ENCODE assay signal across 13 cellular contexts in genomic region chr2:233147136-233147828, GRCh38.
DNase-seq lines count a peak whose midpoint lies in the region; ATAC-seq and TF ChIP-seq lines count a peak whose summit lies in the region.
"Had no signal": no experiment of that assay in that cellular context is flagged by ENCODE, and none has a peak within 500 bp of the region (broad histone marks: within the 10 kb centered on the region; RNA-seq: fewer than 3 reads in every experiment).

No MANE protein-coding gene starts in this region.

- no peak overlapping the region for H2BK5ac ChIP-seq in trophoblast cell (ENCODE audit: low read depth, low read length, poor library complexity)

- no peak overlapping the region for H2BK12ac ChIP-seq in trophoblast cell (ENCODE audit: low read length)

- H3K4me2 ChIP-seq in BLaER1 (peak overlapping the region; percentile 36), trophoblast cell (ENCODE audit: low read length) (no peak overlapping the region)

- no peak for TF ChIP-seq CTCF in CD8-positive, alpha-beta T cell (IDR thresholded peaks at IDR 0.05)
- no peak for TF ChIP-seq CTCF in endothelial cell (IDR thresholded peaks at IDR 0.05; ENCODE audit: unreplicated experiment)
- TF ChIP-seq CTCF in Peyer's patch (IDR thresholded peaks at IDR 0.05): no peak

- peaks cover 100% of the 10 kb centered on the region for H3K36me3 ChIP-seq in BLaER1
- peaks cover 72% of the 10 kb centered on the region for H3K36me3 ChIP-seq in CD8-positive, alpha-beta T cell (ENCODE audit: insufficient read depth, low read length)
- peaks cover 0 to 2% of the 10 kb centered on the region in 2 experiments for H3K36me3 ChIP-seq in trophoblast cell (ENCODE audit: control insufficient read depth in 1 of 2, insufficient read depth in 2 of 2, low read length in 2 of 2)
- H3K36me3 ChIP-seq in Peyer's patch: peaks cover 0 to 43% (median 0%) of the 10 kb centered on the region in 3 donors
- H3K36me3 ChIP-seq: BE2C had no signal

- CTCF ChIA-PET in CD8-positive, alpha-beta T cell (lab: Charles Lee): no interaction called here

- DNase-seq in CD8-positive, alpha-beta T cell: no peak
- DNase-seq in endothelial cell (ENCODE audit: low spot score) (no peak), trophoblast cell (no peak), NCI-H774 (lab: John Stamatoyannopoulos, UW) (no peak), Peyer's patch (no peak), mucosa of gallbladder (ENCODE audit: low spot score) (no peak)
- DNase-seq in stimulated activated naive CD4-positive, alpha-beta T cell treated with Interleukin-2 at 50 U/mL for 16 hours (lab: John Stamatoyannopoulos, UW): no peak
- DNase-seq: BE2C, Calu3, DMS 273 treated with DMSO at 0.1 percent for 48 hours had no signal

- no peak overlapping the region for H2AFZ ChIP-seq in trophoblast cell (ENCODE audit: insufficient read depth, low read length, poor library complexity)

- H2BK120ac ChIP-seq in trophoblast cell (ENCODE audit: insufficient read depth, low read length, poor library complexity): no peak overlapping the region

- H3K27ac Mint-ChIP-seq in CD8-positive, alpha-beta T cell: peak overlapping the region; percentile 70
- H3K27ac Mint-ChIP-seq in endothelial cell (ENCODE audit: unreplicated experiment): no peak overlapping the region

- no peak overlapping the region for H3K9ac ChIP-seq in BLaER1
- H3K9ac ChIP-seq in trophoblast cell (ENCODE audit: low read length): no peak overlapping the region

- no peak overlapping the region for H3K14ac ChIP-seq in trophoblast cell (ENCODE audit: low read length)

- no peak overlapping the region for H3K18ac ChIP-seq in trophoblast cell (ENCODE audit: low read length)

- H4K91ac ChIP-seq in trophoblast cell (ENCODE audit: low read depth, low read length): no peak overlapping the region

- H3K4me3 ChIP-seq in BLaER1: no peak overlapping the region
- no peak overlapping the region for H3K4me3 ChIP-seq in CD8-positive, alpha-beta T cell (ENCODE audit: low read depth, low read length)
- H3K4me3 ChIP-seq in trophoblast cell (ENCODE audit: low read depth, low read length): no peak overlapping the region
- H3K4me3 ChIP-seq in Peyer's patch: no peak overlapping the region

- H3K4me1 ChIP-seq in BLaER1 (peaks cover 32% of the 10 kb centered on the region), trophoblast cell (ENCODE audit: control insufficient read depth in 1 of 2, insufficient read depth in 2 of 2, low read length in 2 of 2) (no peaks in the 10 kb centered on the region), Peyer's patch (no peaks in the 10 kb centered on the region)
- H3K4me1 ChIP-seq in CD8-positive, alpha-beta T cell (ENCODE audit: insufficient read depth, low read length): peaks cover 7% of the 10 kb centered on the region
- H3K4me1 ChIP-seq: BE2C had no signal

- no peak overlapping the region for H3K4ac ChIP-seq in trophoblast cell (ENCODE audit: low read depth, low read length)

- H3K27me3 ChIP-seq in BLaER1 (no peaks in the 10 kb centered on the region), trophoblast cell (ENCODE audit: insufficient read depth, low read length) (no peaks in the 10 kb centered on the region), Peyer's patch (no peaks in the 10 kb centered on the region)
- H3K27me3 ChIP-seq in CD8-positive, alpha-beta T cell (ENCODE audit: insufficient read depth, low read length): no peaks in the 10 kb centered on the region

- no peak overlapping the region for H4K8ac ChIP-seq in trophoblast cell (ENCODE audit: low read depth, low read length)

- H3K23ac ChIP-seq in trophoblast cell (ENCODE audit: low read length): peak overlapping the region; percentile 37

- no peak for ATAC-seq in CD8-positive, alpha-beta T cell
- ATAC-seq: HCT116 had no signal

- H3K9me3 ChIP-seq in BLaER1 (no peaks in the 10 kb centered on the region), trophoblast cell (ENCODE audit: insufficient read depth, low read depth, low read length) (peaks cover 13% of the 10 kb centered on the region), Peyer's patch (no peaks in the 10 kb centered on the region)
- H3K9me3 ChIP-seq in CD8-positive, alpha-beta T cell (ENCODE audit: low read length): no peaks in the 10 kb centered on the region
- H3K9me3 ChIP-seq: BE2C had no signal

- H4K12ac ChIP-seq in trophoblast cell (ENCODE audit: low read depth, low read length): no peak overlapping the region

- no CpG with 5 or more reads among the region's 22 CpGs for WGBS in trophoblast cell (ENCODE audit: extremely low coverage, insufficient coverage, insufficient read length)

- no peaks in the 10 kb centered on the region for H3K27me3 Mint-ChIP-seq in CD8-positive, alpha-beta T cell (ENCODE audit: low read depth)
- H3K27me3 Mint-ChIP-seq in endothelial cell (ENCODE audit: unreplicated experiment): peaks cover 17% of the 10 kb centered on the region

- H4K20me1 ChIP-seq in BLaER1: peaks cover 41% of the 10 kb centered on the region

- H3K36me3 Mint-ChIP-seq in CD8-positive, alpha-beta T cell: peaks cover 96% of the 10 kb centered on the region
- peaks cover 89% of the 10 kb centered on the region for H3K36me3 Mint-ChIP-seq in endothelial cell (ENCODE audit: low read depth, unreplicated experiment)

- no peak overlapping the region for H2AK5ac ChIP-seq in trophoblast cell (ENCODE audit: low read length)

- H3K79me2 ChIP-seq in trophoblast cell (ENCODE audit: control insufficient read depth, insufficient read depth, low read length, poor library complexity): no peaks in the 10 kb centered on the region

- POLR2A ChIA-PET in CD8-positive, alpha-beta T cell (lab: Charles Lee): no interaction called here

- H3K27ac ChIP-seq in BLaER1: no peak overlapping the region
- no peak overlapping the region for H3K27ac ChIP-seq in CD8-positive, alpha-beta T cell (ENCODE audit: low read depth, low read length)
- no peak overlapping the region for H3K27ac ChIP-seq in trophoblast cell (ENCODE audit: low read depth, low read length)
- no peak overlapping the region for H3K27ac ChIP-seq in Peyer's patch

- peaks cover 18% of the 10 kb centered on the region for H3K4me1 Mint-ChIP-seq in CD8-positive, alpha-beta T cell (ENCODE audit: low read depth)
- no peaks in the 10 kb centered on the region for H3K4me1 Mint-ChIP-seq in endothelial cell (ENCODE audit: unreplicated experiment)
- H3K4me1 Mint-ChIP-seq: CD14-positive monocyte had no signal

- H3K79me1 ChIP-seq in trophoblast cell (ENCODE audit: low read length): no peaks in the 10 kb centered on the region

- TF ChIP-seq POLR2A in Peyer's patch (IDR thresholded peaks at IDR 0.05): no peak

- H3K9me3 Mint-ChIP-seq in CD8-positive, alpha-beta T cell: no peaks in the 10 kb centered on the region
- no peaks in the 10 kb centered on the region for H3K9me3 Mint-ChIP-seq in endothelial cell (ENCODE audit: unreplicated experiment)

- intact Hi-C loops in CD8-positive, alpha-beta T cell (cut with DNase I, micrococcal nuclease): no loop called here

- H3K4me3 Mint-ChIP-seq in CD8-positive, alpha-beta T cell: no peak overlapping the region
- H3K4me3 Mint-ChIP-seq in endothelial cell (ENCODE audit: unreplicated experiment): peak overlapping the region; percentile 72
- H3K4me3 Mint-ChIP-seq: CD14-positive monocyte had no signal
